Comparison of ENCODE assay signal across 8 cellular contexts in the genomic region with DNA sequence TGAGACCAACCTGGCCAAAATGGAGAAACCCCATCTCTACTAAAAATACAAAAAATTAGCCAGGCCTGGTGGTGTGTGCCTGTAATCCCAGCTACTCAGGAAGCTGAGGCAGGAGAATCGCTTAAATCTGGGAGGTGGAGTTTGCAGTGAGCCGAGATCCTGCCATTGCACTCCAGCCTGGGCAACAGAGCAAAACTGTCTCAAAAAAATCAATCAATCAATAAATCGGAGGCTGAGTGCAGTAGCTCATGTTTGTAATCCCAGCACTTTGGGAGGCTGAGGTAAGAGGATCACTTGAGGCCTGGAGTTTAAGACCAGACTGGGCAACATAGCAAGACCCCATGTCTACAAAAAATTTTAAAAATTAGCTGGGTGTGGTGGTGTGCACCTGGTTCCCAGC. TPM values are rescaled to one million over a fixed set of nuclear protein-coding genes. Genes with fewer than 3 reads are reported as not detected.
"Had no signal": no experiment of that assay in that cellular context is flagged by ENCODE, and none has a peak within 500 bp of the region (broad histone marks: within the 10 kb centered on the region; RNA-seq: fewer than 3 reads in every experiment).

No MANE protein-coding gene starts in this region.

RNA-seq across cellular contexts. Expression of gene MOBP, which starts 52.2 kb away (rescaled TPM):
- total RNA-seq: activated naive CD8-positive, alpha-beta T cell treated with anti-CD3 and anti-CD28 coated beads, Interleukin-2, amount 10 ng/mL, durations not matched to agents 7 days and 5 days; activated T-helper 2 cell treated with anti-CD3 and anti-CD28 coated beads, Interferon-gamma antibody, Interleukin-2, Interleukin-4, amounts not matched to agents 10 μg/mL and 5 μg/mL and 100 μg/mL, durations not matched to agents 14 hours and 24 hours and 36 hours; fibroblast of lung; fibroblast of villous mesenchyme; left ventricle myocardium superior; lung microvascular endothelial cell; mesenteric fat pad; osteocyte had no signal
